In the genomic region with DNA sequence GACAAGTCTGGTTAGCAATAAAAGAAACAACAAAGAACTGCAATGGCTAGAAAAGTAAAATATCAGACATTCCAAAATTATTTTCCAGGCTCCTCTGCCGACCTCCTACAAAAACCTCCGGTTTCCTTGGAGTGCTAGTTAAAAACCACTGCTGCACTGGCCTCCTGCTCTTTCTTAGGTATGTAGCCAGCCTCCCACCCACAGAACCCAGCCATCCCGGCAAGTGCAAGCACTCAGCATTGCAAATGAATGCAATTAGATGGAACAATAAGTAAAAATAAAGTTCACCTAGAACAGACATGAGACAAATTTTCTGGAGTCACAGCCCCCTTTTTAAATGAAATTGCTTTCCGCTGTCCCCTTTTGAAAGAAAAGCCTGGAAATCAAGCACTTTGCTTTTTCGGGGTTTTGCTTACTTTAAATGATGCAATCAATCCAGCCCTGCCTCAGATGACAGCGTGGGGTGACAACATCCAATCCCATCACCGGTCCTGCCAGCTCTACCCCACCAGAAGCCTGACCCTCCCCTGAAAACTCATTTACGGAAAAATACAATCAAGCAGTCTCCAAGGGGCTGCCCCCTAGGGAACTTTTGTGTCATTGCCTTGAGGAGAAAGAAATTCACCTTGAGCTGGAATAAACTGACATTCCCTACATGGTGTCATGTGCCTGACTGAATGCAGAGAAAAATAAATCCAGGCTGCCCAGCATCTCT, we compare ENCODE assay signal across 15 cellular contexts.
DNase-seq lines count a peak whose midpoint lies in the region; ATAC-seq, FAIRE-seq and TF ChIP-seq lines count a peak whose summit lies in the region.
"Had no signal": no experiment of that assay in that cellular context is flagged by ENCODE, and none has a peak within 500 bp of the region (broad histone marks: within the 10 kb centered on the region; RNA-seq: fewer than 3 reads in every experiment).

No MANE protein-coding gene starts in this region.

- no peak for TF ChIP-seq POLR2A in endothelial cell of umbilical vein (IDR thresholded peaks at IDR 0.05; ENCODE audit: low read depth, low read length)

- CTCF ChIA-PET in endothelial cell of umbilical vein (lab: Charles Lee) = interaction anchor here (0.8 to 1.2 kb wide), 6 partner anchors 11 to 106 kb away, joined by 3 to 7 read pairs (median 3); no protein-coding TSS in a partner anchor
- CTCF ChIA-PET in activated CD8-positive, alpha-beta T cell treated with anti-CD3 and anti-CD28 coated beads for 36 hours (lab: Charles Lee) = no interaction called here

- H3K4me3 ChIP-seq in endothelial cell of umbilical vein (replicated peaks in 1 of 3; ENCODE audit: insufficient read depth in 1 of 3, low read depth in 1 of 3, low read length in 3 of 3) (no peak overlapping the region), neural progenitor cell (peak overlapping the region; percentile 25)

- no peak overlapping the region for H2AFZ ChIP-seq in endothelial cell of umbilical vein (ENCODE audit: low read depth, low read length)
- H2AFZ ChIP-seq in neural progenitor cell (replicated peaks) = peak overlapping the region; percentile 62

- H3F3A ChIP-seq in neural progenitor cell (ENCODE audit: low read depth) = peaks cover 19% of the 10 kb centered on the region

- H3K4me2 ChIP-seq in endothelial cell of umbilical vein (ENCODE audit: insufficient read depth, low read length) (no peak overlapping the region), neural progenitor cell (peak overlapping the region; percentile 67)

- no peaks in the 10 kb centered on the region for H3K36me3 Mint-ChIP-seq in neural progenitor cell
- no peaks in the 10 kb centered on the region for H3K36me3 Mint-ChIP-seq in activated CD8-positive, alpha-beta T cell treated with anti-CD3 and anti-CD28 coated beads for 36 hours (ENCODE audit: low read depth)
- H3K36me3 Mint-ChIP-seq: CD14-positive monocyte had no signal

- peak overlapping the region; percentile 71 for H3K4me3 Mint-ChIP-seq in neural progenitor cell
- no peak overlapping the region for H3K4me3 Mint-ChIP-seq in activated CD8-positive, alpha-beta T cell treated with anti-CD3 and anti-CD28 coated beads for 36 hours
- H3K4me3 Mint-ChIP-seq: CD14-positive monocyte had no signal

- peaks cover 3% of the 10 kb centered on the region for H3K27me3 Mint-ChIP-seq in neural progenitor cell (ENCODE audit: insufficient read depth, low read depth)
- H3K27me3 Mint-ChIP-seq in activated CD8-positive, alpha-beta T cell treated with anti-CD3 and anti-CD28 coated beads for 36 hours = peaks cover 2% of the 10 kb centered on the region

- no peaks in the 10 kb centered on the region for H4K20me1 ChIP-seq in endothelial cell of umbilical vein (replicated peaks; ENCODE audit: control insufficient read depth, extremely low read depth, insufficient read depth, low read length)
- no peaks in the 10 kb centered on the region for H4K20me1 ChIP-seq in neural progenitor cell (ENCODE audit: low read depth)

- dilution Hi-C loops in endothelial cell of umbilical vein (cut with MboI; ENCODE audit: extremely low pct_ligation_motif_present, low sequenced_read_pairs) = no loop called here

- H3K9me1 ChIP-seq in endothelial cell of umbilical vein (replicated peaks; ENCODE audit: control insufficient read depth, extremely low read depth, insufficient read depth, low read length) = no peaks in the 10 kb centered on the region

- H3K27me3 ChIP-seq in endothelial cell of umbilical vein (ENCODE audit: control insufficient read depth in 2 of 2, insufficient read depth in 2 of 2, low read length in 2 of 2) (peaks cover 0 to 2% of the 10 kb centered on the region in 2 experiments), neural progenitor cell (no peaks in the 10 kb centered on the region)

- TF ChIP-seq CTCF in D721Med (IDR thresholded peaks at IDR 0.05; ENCODE audit: insufficient read depth, missing control alignments) (peak; percentile 13), endothelial cell of umbilical vein (IDR thresholded peaks at IDR 0.05; ENCODE audit: extremely low read depth in 1 of 2, insufficient read depth in 1 of 2, low read depth in 1 of 2, low read length in 2 of 2) (peak in 1 of 2 donors; percentile 22), neural progenitor cell (IDR thresholded peaks at IDR 0.05) (peak; percentile 59)
- TF ChIP-seq CTCF in activated CD8-positive, alpha-beta T cell treated with anti-CD3 and anti-CD28 coated beads for 36 hours (IDR thresholded peaks at IDR 0.05) = no peak

- intact Hi-C loops in endothelial cell of umbilical vein (cut with micrococcal nuclease) = loop anchor here (10.0 kb wide), 1 partner anchor 688 kb away; no protein-coding TSS in a partner anchor
- intact Hi-C loops in activated CD8-positive, alpha-beta T cell treated with anti-CD3 and anti-CD28 coated beads for 36 hours (cut with micrococcal nuclease) = no loop called here

- H3K9me3 ChIP-seq in endothelial cell of umbilical vein (replicated peaks; ENCODE audit: control insufficient read depth, insufficient read depth, low read length) (no peaks in the 10 kb centered on the region), neural progenitor cell (ENCODE audit: low read depth) (no peaks in the 10 kb centered on the region)

- FAIRE-seq in D721Med (lab: Jason Lieb, UNC) = no peak
- FAIRE-seq in endothelial cell of umbilical vein (lab: Jason Lieb, UNC) = no peak
- FAIRE-seq: endometrium had no signal

- DNase-seq in D721Med (ENCODE audit: insufficient read length, low spot score) = no peak
- DNase-seq in NCI-H69 (lab: John Stamatoyannopoulos, UW) = peak; percentile 11
- DNase-seq in endothelial cell of umbilical vein (ENCODE audit: low read depth, low spot score) = peak; percentile 10
- DNase-seq in neural progenitor cell (ENCODE audit: low spot score) = peak; percentile 70
- no peak for DNase-seq in AML-193 (lab: John Stamatoyannopoulos, UW)
- no peak for DNase-seq in activated CD8-positive, alpha-beta T cell treated with anti-CD3 and anti-CD28 coated beads for 36 hours
- no peak for DNase-seq in NOMO-1 (lab: John Stamatoyannopoulos, UW; ENCODE audit: unreplicated experiment in 2 of 2)
- no peak for DNase-seq in T-helper 1 cell
- DNase-seq: GDM1; KBM-7; NCI-H1436; stimulated activated CD4-positive, alpha-beta T cell treated with anti-CD3 and anti-CD28 coated beads, Interleukin-4, amount 100 ng/mL, for 24 hours; stimulated activated naive CD4-positive, alpha-beta T cell had no signal

- H3K4me1 Mint-ChIP-seq in neural progenitor cell = peaks cover 22% of the 10 kb centered on the region
- H3K4me1 Mint-ChIP-seq in activated CD8-positive, alpha-beta T cell treated with anti-CD3 and anti-CD28 coated beads for 36 hours (ENCODE audit: low read depth) = no peaks in the 10 kb centered on the region
- H3K4me1 Mint-ChIP-seq: CD14-positive monocyte had no signal

- no peak overlapping the region for H3K9ac ChIP-seq in endothelial cell of umbilical vein (replicated peaks; ENCODE audit: extremely low read depth, insufficient read depth, low read length)
- H3K9ac ChIP-seq in neural progenitor cell = no peak overlapping the region

- POLR2A ChIA-PET in endothelial cell of umbilical vein (lab: Charles Lee) = no interaction called here
- POLR2A ChIA-PET in activated CD8-positive, alpha-beta T cell treated with anti-CD3 and anti-CD28 coated beads for 36 hours (lab: Charles Lee) = no interaction called here

- H3K9me3 Mint-ChIP-seq in neural progenitor cell = no peaks in the 10 kb centered on the region
- no peaks in the 10 kb centered on the region for H3K9me3 Mint-ChIP-seq in activated CD8-positive, alpha-beta T cell treated with anti-CD3 and anti-CD28 coated beads for 36 hours

- no peak for ATAC-seq in activated CD8-positive, alpha-beta T cell treated with anti-CD3 and anti-CD28 coated beads for 36 hours

- no TSS peak for BruUV-seq in endothelial cell of umbilical vein (replicated peaks; lab: Mats Ljungman, UMichigan)

- H3K36me3 ChIP-seq in endothelial cell of umbilical vein (ENCODE audit: control insufficient read depth in 2 of 2, extremely low read depth in 1 of 2, insufficient read depth in 2 of 2, low read length in 2 of 2) = no peaks in the 10 kb centered on the region
- no peaks in the 10 kb centered on the region for H3K36me3 ChIP-seq in neural progenitor cell

- H3K27ac ChIP-seq in endothelial cell of umbilical vein (ENCODE audit: insufficient read depth, low read depth, low read length) = no peak overlapping the region
- H3K27ac ChIP-seq in neural progenitor cell = no peak overlapping the region

- peak overlapping the region; percentile 58 for H3K27ac Mint-ChIP-seq in neural progenitor cell
- no peak overlapping the region for H3K27ac Mint-ChIP-seq in activated CD8-positive, alpha-beta T cell treated with anti-CD3 and anti-CD28 coated beads for 36 hours
- H3K27ac Mint-ChIP-seq: CD14-positive monocyte had no signal

- H3K4me1 ChIP-seq in endothelial cell of umbilical vein (ENCODE audit: control insufficient read depth, extremely low read depth, insufficient read depth, low read length) (no peaks in the 10 kb centered on the region), neural progenitor cell (peaks cover 15% of the 10 kb centered on the region)

- H3K79me2 ChIP-seq in endothelial cell of umbilical vein (ENCODE audit: control insufficient read depth, insufficient read depth, low read length) = no peaks in the 10 kb centered on the region
- no peaks in the 10 kb centered on the region for H3K79me2 ChIP-seq in neural progenitor cell (ENCODE audit: low read depth)

TF ChIP-seq in endothelial cell of umbilical vein, 7 proteins besides CTCF, POLR2A, EP300 and RAD21:
- TF ChIP-seq JUN (IDR thresholded peaks at IDR 0.05; ENCODE audit: borderline replicate concordance, insufficient read depth, insufficient read length, low read depth) (no peak), GATA2 (IDR thresholded peaks at IDR 0.05; ENCODE audit: insufficient read depth, insufficient read length, low read depth, low read length) (no peak), FOS (IDR thresholded peaks at IDR 0.05; ENCODE audit: borderline replicate concordance, insufficient read depth, low read length) (no peak), POLR2AphosphoS5 (IDR thresholded peaks at IDR 0.05; ENCODE audit: insufficient read depth, low read depth, low read length) (no peak), MYC (IDR thresholded peaks at IDR 0.05; ENCODE audit: low read depth, low read length) (no peak), EZH2 (IDR thresholded peaks at IDR 0.05; ENCODE audit: borderline replicate concordance, low read depth, low read length, severe bottlenecking) (no peak)
- TF ChIP-seq, protein P1, sequence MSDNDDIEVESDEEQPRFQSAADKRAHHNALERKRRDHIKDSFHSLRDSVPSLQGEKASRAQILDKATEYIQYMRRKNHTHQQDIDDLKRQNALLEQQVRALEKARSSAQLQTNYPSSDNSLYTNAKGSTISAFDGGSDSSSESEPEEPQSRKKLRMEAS (IDR thresholded peaks at IDR 0.05; ENCODE audit: insufficient read depth, insufficient read length) = no peak

Comparison
In these comparisons a context has a peak if more than half of its experiments do, and no peak if none do; other contexts are left out.
1. DNase-seq: peak in NCI-H69 (single experiment), endothelial cell of umbilical vein (single experiment) and neural progenitor cell (single experiment); none in D721Med (single experiment), AML-193 (0 of 2), activated CD8-positive, alpha-beta T cell treated with anti-CD3 and anti-CD28 coated beads for 36 hours (single experiment), NOMO-1 (0 of 2) and T-helper 1 cell (0 of 5).